20 cellular contexts compared by ENCODE assay signal in the genomic region with DNA sequence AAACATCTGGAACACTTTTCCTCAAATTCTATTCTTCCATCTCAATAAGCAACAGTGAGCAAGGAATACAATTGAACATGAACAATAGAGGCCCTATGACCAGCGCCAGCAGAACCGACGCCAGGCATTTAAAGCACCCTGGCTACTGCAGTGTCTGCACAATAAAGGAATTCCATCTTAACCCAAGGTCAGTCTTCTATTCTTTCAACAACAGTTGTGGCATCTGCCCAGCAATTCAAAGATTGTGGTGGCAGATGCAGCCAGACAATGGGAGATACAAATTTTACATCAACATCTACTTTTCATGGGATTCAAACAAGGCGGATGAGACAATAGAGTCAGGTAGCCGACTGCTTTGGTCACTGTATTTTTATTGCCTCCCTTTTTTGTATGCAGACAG.
DNase-seq lines count a peak whose midpoint lies in the region; ATAC-seq, FAIRE-seq and TF ChIP-seq lines count a peak whose summit lies in the region.
"Had no signal": no experiment of that assay in that cellular context is flagged by ENCODE, and none has a peak within 500 bp of the region (broad histone marks: within the 10 kb centered on the region; RNA-seq: fewer than 3 reads in every experiment).

No MANE protein-coding gene starts in this region.

- no peak overlapping the region for H3K27ac ChIP-seq in H1 (ENCODE audit: low read depth, low read length)
- peak overlapping the region in 1 of 2 donors; percentile 10 for H3K27ac ChIP-seq in testis
- H3K27ac ChIP-seq: esophagus muscularis mucosa had no signal

- ATAC-seq in Right ventricle myocardium superior (ENCODE audit: poor library complexity), result peak; percentile 64
- no peak for ATAC-seq in left cardiac atrium
- ATAC-seq in HG03520 (IDR thresholded peaks at IDR 0.05; ENCODE audit: unreplicated experiment), result no peak
- ATAC-seq: activated naive CD8-positive, alpha-beta T cell treated with anti-CD3 and anti-CD28 coated beads, Interleukin-2, amount 50 U/mL, for 24 hours; activated T-cell treated with anti-CD3 and anti-CD28 coated beads, Interleukin-2, amount 50 U/mL, for 4 hours had no signal

- H3K4me1 ChIP-seq in H1 (replicated peaks in 1 of 4; ENCODE audit: control insufficient read depth in 3 of 4, insufficient read depth in 4 of 4, low read length in 3 of 4), result peaks cover 0 to 14% (median 7%) of the 10 kb centered on the region in 4 experiments; a peak in 4 of 7 replicates
- peaks cover 15% of the 10 kb centered on the region for H3K4me1 ChIP-seq in testis

- H2BK5ac ChIP-seq in H1 (ENCODE audit: low read depth, low read length), result no peak overlapping the region

- H3K79me2 ChIP-seq in H1 (ENCODE audit: control insufficient read depth in 1 of 2, insufficient read depth in 2 of 2, low read length in 2 of 2), result no peaks in the 10 kb centered on the region

- no peak for TF ChIP-seq RAD21 in H1 (IDR thresholded peaks at IDR 0.05 in 1 of 2, conservative IDR thresholded peaks at IDR 0.05 in 1 of 2; ENCODE audit: low read depth in 2 of 2, low read length in 2 of 2)

- no peak overlapping the region for H2AFZ ChIP-seq in H1 (ENCODE audit: low read length)

- DNase-seq in Right ventricle myocardium superior, result peak; percentile 51
- no peak for DNase-seq in left cardiac atrium
- DNase-seq in H1 (ENCODE audit: low read depth in 1 of 2, low spot score in 2 of 2), result peak in 1 of 2 experiments; percentile 43
- peak; percentile 72 for DNase-seq in medulla oblongata (ENCODE audit: extremely low spot score)
- peak; percentile 40 for DNase-seq in testis
- DNase-seq in NCI-H446 (lab: John Stamatoyannopoulos, UW), result no peak
- DNase-seq in D721Med (ENCODE audit: insufficient read length, low spot score), result no peak
- DNase-seq: activated naive CD8-positive, alpha-beta T cell treated with anti-CD3 and anti-CD28 coated beads, Interleukin-2, amount 50 U/mL, for 24 hours; activated T-cell treated with anti-CD3 and anti-CD28 coated beads, Interleukin-2, amount 50 U/mL, for 4 hours; NCI-H2029; NCI-H524 treated with DMSO at 0.1 percent for 48 hours; OCI-M1; stimulated activated CD4-positive, alpha-beta T cell treated with anti-CD3 and anti-CD28 coated beads, Interleukin-2, amount 100 ng/mL, for 48 hours; stimulated activated CD8-positive, alpha-beta memory T cell treated with anti-CD3 and anti-CD28 coated beads, Interleukin-4, amount 100 ng/mL, for 48 hours had no signal

- no peak overlapping the region for H2BK120ac ChIP-seq in H1 (replicated peaks; ENCODE audit: low read depth, low read length)

- H3K27me3 ChIP-seq in H1 (replicated peaks in 1 of 4; ENCODE audit: control insufficient read depth in 3 of 4, extremely low read depth in 1 of 4, insufficient read depth in 3 of 4, low read length in 3 of 4), result no peaks in the 10 kb centered on the region
- H3K27me3 ChIP-seq in testis, result no peaks in the 10 kb centered on the region
- H3K27me3 ChIP-seq: esophagus muscularis mucosa, tibial nerve had no signal

- no peak overlapping the region for H3K23ac ChIP-seq in H1 (ENCODE audit: insufficient read length)

- no peak overlapping the region for H2BK12ac ChIP-seq in H1 (ENCODE audit: low read depth, low read length)

- H3K9me3 ChIP-seq in H1 (ENCODE audit: insufficient read depth in 2 of 2, low read depth in 1 of 2, low read length in 1 of 2) (peaks cover 0 to 2% of the 10 kb centered on the region in 2 experiments; a peak in 1 of 4 replicates), testis (no peaks in the 10 kb centered on the region)
- H3K9me3 ChIP-seq: esophagus muscularis mucosa, tibial nerve had no signal

- H2AK5ac ChIP-seq in H1 (ENCODE audit: low read depth, low read length), result no peak overlapping the region

- H3K9ac ChIP-seq in H1 (replicated peaks in 1 of 4; ENCODE audit: extremely low read depth in 1 of 4, low read depth in 3 of 4, low read length in 3 of 4), result no peak overlapping the region

- intact Hi-C loops in Right ventricle myocardium superior (cut with DNase I) (no loop called here), left cardiac atrium (cut with DNase I) (no loop called here), testis (cut with DNase I; ENCODE audit: low total_unique reads) (no loop called here)

- no peak overlapping the region for H2BK15ac ChIP-seq in H1 (ENCODE audit: low read length)

- TF ChIP-seq EP300 in H1 (IDR thresholded peaks at IDR 0.05; ENCODE audit: borderline replicate concordance in 1 of 2, low read depth in 2 of 2, low read length in 2 of 2), result 0 out of 3 replicates have a peak, but pooled peaks of 1 of the 2 experiments have one; percentile 45

- no peak for FAIRE-seq in H1 (lab: Jason Lieb, UNC)
- no peak for FAIRE-seq in D721Med (lab: Jason Lieb, UNC)
- FAIRE-seq: A204.1, colon, HTR-8/SVneo had no signal

- H3K14ac ChIP-seq in H1 (ENCODE audit: insufficient read length), result no peak overlapping the region

- TF ChIP-seq POLR2A in H1 (IDR thresholded peaks at IDR 0.05; ENCODE audit: control extremely low read depth in 1 of 2, low read depth in 2 of 2, low read length in 2 of 2) (no peak), testis (IDR thresholded peaks at IDR 0.05) (no peak)

- no peak overlapping the region for H3K4ac ChIP-seq in H1 (replicated peaks; ENCODE audit: insufficient read length, low read depth, low read length)

- H4K20me1 ChIP-seq in H1 (replicated peaks in 1 of 2; ENCODE audit: control insufficient read depth in 1 of 2, insufficient read depth in 2 of 2, low read length in 2 of 2), result no peaks in the 10 kb centered on the region

- H3K18ac ChIP-seq in H1 (ENCODE audit: extremely low read depth, low read length), result no peak overlapping the region

- H2BK20ac ChIP-seq in H1 (ENCODE audit: low read length), result no peak overlapping the region

- POLR2A ChIA-PET in H1 (lab: Charles Lee; ENCODE audit: partially characterized antibody), result interaction anchor here (1.1 kb wide), 2 partner anchors 64 to 66 kb away, joined by 5 read pairs; a partner anchor contains a TSS

- peak overlapping the region in 1 of 4 experiments; percentile 11; a peak in 1 of 8 replicates for H3K4me3 ChIP-seq in H1 (ENCODE audit: extremely low read depth in 1 of 4, insufficient read depth in 2 of 4, low read depth in 3 of 4, low read length in 4 of 4)
- H3K4me3 ChIP-seq in testis, result no peak overlapping the region
- H3K4me3 ChIP-seq: esophagus muscularis mucosa, tibial nerve had no signal

- no peak overlapping the region for H4K91ac ChIP-seq in H1 (replicated peaks; ENCODE audit: insufficient read length, low read length)

- WGBS in H1 (ENCODE audit: extremely low coverage in 1 of 2, insufficient coverage in 1 of 2, insufficient read length in 1 of 2, insufficient replicate concordance in 2 of 2, low coverage in 1 of 2, low lambda C conversion rate in 2 of 2, missing lambda C conversion rate in 1 of 2), 2 experiments, result 38% methylated on average over 5 of the region's 5 CpGs; no CpG with 5 or more reads in 1 of the 2 experiments
- WGBS in testis, 2 donors, result 56 to 67% methylated on average over 5 of the region's 5 CpGs

- H3K79me1 ChIP-seq in H1 (ENCODE audit: low read depth, low read length), result no peaks in the 10 kb centered on the region

- H3K56ac ChIP-seq in H1 (replicated peaks; ENCODE audit: insufficient read length, low read depth, low read length), result no peak overlapping the region

- no peak overlapping the region for H4K5ac ChIP-seq in H1 (ENCODE audit: insufficient read length, low read depth, low read length)

- H3K23me2 ChIP-seq in H1 (ENCODE audit: low read depth, low read length), result no peaks in the 10 kb centered on the region

- H3K36me3 ChIP-seq in H1 (ENCODE audit: control insufficient read depth in 2 of 4, insufficient read depth in 4 of 4, low read length in 3 of 4) (peaks cover 0 to 9% (median under 1%) of the 10 kb centered on the region in 4 experiments; a peak in 3 of 8 replicates), testis (ENCODE audit: low read depth, missing control alignments) (no peaks in the 10 kb centered on the region)

- CTCF ChIA-PET in H1 (lab: Charles Lee; ENCODE audit: partially characterized antibody), result interaction anchor here (1.0 to 1.8 kb wide), 4 partner anchors 36 to 440 kb away, joined by 3 to 12 read pairs (median 6); no protein-coding TSS in a partner anchor

- H4K8ac ChIP-seq in H1 (ENCODE audit: extremely low read depth, insufficient read depth, low read length), result no peak overlapping the region

- TF ChIP-seq CTCF in H1 (IDR thresholded peaks at IDR 0.05; ENCODE audit: control extremely low read depth in 1 of 3, insufficient read depth in 1 of 3, low read depth in 1 of 3, low read length in 3 of 3) (no peak), testis (IDR thresholded peaks at IDR 0.05) (no peak), D721Med (IDR thresholded peaks at IDR 0.05; ENCODE audit: insufficient read depth, missing control alignments) (no peak)

- H3K4me2 ChIP-seq in H1 (ENCODE audit: insufficient read depth in 1 of 2, low read depth in 2 of 2, low read length in 2 of 2), result no peak overlapping the region; a peak in 1 of 4 replicates

TF ChIP-seq in H1, 55 proteins besides CTCF, POLR2A, EP300 and RAD21 (continues in another document):
- TF ChIP-seq HDAC6 (IDR thresholded peaks at IDR 0.05; ENCODE audit: low read depth, low read length) (no peak), CHD1 (IDR thresholded peaks at IDR 0.05; ENCODE audit: low read depth, low read length) (no peak), RBBP5 (IDR thresholded peaks at IDR 0.05; ENCODE audit: borderline replicate concordance, low read depth, low read length) (no peak), TCF12 (IDR thresholded peaks at IDR 0.05; ENCODE audit: low read depth, low read length) (peak; percentile 15; the same call in 1 of the 2 replicates), BRCA1 (IDR thresholded peaks at IDR 0.05; ENCODE audit: low read depth, low read length) (no peak), HDAC2 (IDR thresholded peaks at IDR 0.05; ENCODE audit: borderline replicate concordance in 1 of 2, low read depth in 2 of 2, low read length in 2 of 2) (peak; percentile 36 to 48; a peak in 2 of 4 replicates), EZH2 (IDR thresholded peaks at IDR 0.05; ENCODE audit: low read depth, low read length, severe bottlenecking) (no peak), SP1 (IDR thresholded peaks at IDR 0.05; ENCODE audit: low read depth, low read length) (no peak), SP2 (IDR thresholded peaks at IDR 0.05; ENCODE audit: low read length) (no peak), RFX5 (IDR thresholded peaks at IDR 0.05; ENCODE audit: borderline replicate concordance, low read depth, low read length) (no peak), SRF (IDR thresholded peaks at IDR 0.05; ENCODE audit: low read depth, low read length) (no peak)
- TF ChIP-seq, protein P1, sequence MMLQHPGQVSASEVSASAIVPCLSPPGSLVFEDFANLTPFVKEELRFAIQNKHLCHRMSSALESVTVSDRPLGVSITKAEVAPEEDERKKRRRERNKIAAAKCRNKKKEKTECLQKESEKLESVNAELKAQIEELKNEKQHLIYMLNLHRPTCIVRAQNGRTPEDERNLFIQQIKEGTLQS (IDR thresholded peaks at IDR 0.05; ENCODE audit: insufficient read depth, low read depth, low read length), result no peak

Comparison
In these comparisons a context has a peak if more than half of its experiments do, and no peak if none do; other contexts are left out.
1. DNase-seq: peak in Right ventricle myocardium superior (single experiment), medulla oblongata (single experiment) and testis (single experiment); none in left cardiac atrium (single experiment), NCI-H446 (0 of 2) and D721Med (single experiment).